Comparison of ENCODE assay signal across 10 cellular contexts in the genomic region with DNA sequence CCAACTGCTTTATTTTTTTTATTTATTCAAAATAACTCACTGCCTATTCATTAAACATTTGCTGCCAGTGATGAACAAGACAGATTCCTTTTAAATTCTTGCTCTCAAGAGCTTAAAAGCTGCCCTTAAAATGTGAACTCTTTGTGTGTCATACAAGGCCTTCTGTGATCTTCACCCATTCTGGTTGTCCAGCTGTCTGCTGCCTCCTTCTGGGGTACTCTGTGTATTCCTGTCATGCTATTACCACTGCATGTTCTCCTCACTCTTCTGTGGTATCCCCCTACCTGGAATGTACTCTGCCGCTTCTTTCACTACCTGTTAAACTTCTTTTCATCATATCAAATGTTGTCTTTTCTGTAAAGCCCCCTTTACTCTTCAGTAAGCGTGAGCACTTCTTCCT.
DNase-seq lines count a peak whose midpoint lies in the region; FAIRE-seq and TF ChIP-seq lines count a peak whose summit lies in the region.
"Had no signal": no experiment of that assay in that cellular context is flagged by ENCODE, and none has a peak within 500 bp of the region (broad histone marks: within the 10 kb centered on the region; RNA-seq: fewer than 3 reads in every experiment).

No MANE protein-coding gene starts in this region.

- H3K4me3 Mint-ChIP-seq in HFFc6 = no peak overlapping the region
- no peak overlapping the region for H3K4me3 Mint-ChIP-seq in chondrocyte (ENCODE audit: unreplicated experiment)
- H3K4me3 Mint-ChIP-seq in endothelial cell (ENCODE audit: unreplicated experiment) = no peak overlapping the region

- POLR2A ChIA-PET in BJ (lab: Charles Lee) = interaction anchor here (0.7 kb wide), 1 partner anchor 141 kb away, joined by 3 read pairs; no protein-coding TSS in a partner anchor
- POLR2A ChIA-PET in RWPE1 (lab: Yijun Ruan, JAX; ENCODE audit: low non-redundant PET) = no interaction called here

- TF ChIP-seq CTCF in BJ (IDR thresholded peaks at IDR 0.05; ENCODE audit: insufficient read depth, low read depth, low read length) (peak; percentile 39; the same call in 1 of the 2 replicates), HFFc6 (IDR thresholded peaks at IDR 0.05) (peak; percentile 68), chondrocyte (IDR thresholded peaks at IDR 0.05) (peak; percentile 66), endothelial cell (IDR thresholded peaks at IDR 0.05; ENCODE audit: unreplicated experiment) (no peak), RWPE1 (conservative IDR thresholded peaks at IDR 0.05; ENCODE audit: low read depth) (no peak)

- H3K4me3 ChIP-seq in BJ (ENCODE audit: low read depth, low read length) = no peak overlapping the region
- H3K4me3 ChIP-seq: Peyer's patch had no signal

- H3K27me3 Mint-ChIP-seq in HFFc6 (ENCODE audit: insufficient read depth) = peaks cover 1% of the 10 kb centered on the region; the same call in 1 of the 2 replicates
- H3K27me3 Mint-ChIP-seq in chondrocyte (ENCODE audit: low read depth) = no peaks in the 10 kb centered on the region
- H3K27me3 Mint-ChIP-seq in endothelial cell (ENCODE audit: unreplicated experiment) = no peaks in the 10 kb centered on the region

- H3K27me3 ChIP-seq in BJ (ENCODE audit: control insufficient read depth, insufficient read depth, low read length) = no peaks in the 10 kb centered on the region
- H3K27me3 ChIP-seq: Peyer's patch had no signal

- H3K27ac Mint-ChIP-seq in HFFc6 (no peak overlapping the region), chondrocyte (ENCODE audit: unreplicated experiment) (no peak overlapping the region), endothelial cell (ENCODE audit: unreplicated experiment) (no peak overlapping the region)

- H3K27ac ChIP-seq in RWPE1 = no peak overlapping the region

- H3K9me3 Mint-ChIP-seq in HFFc6 (no peaks in the 10 kb centered on the region), chondrocyte (ENCODE audit: low read depth) (no peaks in the 10 kb centered on the region), endothelial cell (ENCODE audit: unreplicated experiment) (no peaks in the 10 kb centered on the region)

- H3K36me3 Mint-ChIP-seq in HFFc6 (ENCODE audit: low read depth) = peaks cover 8% of the 10 kb centered on the region; the same call in 1 of the 2 replicates
- peaks cover 1% of the 10 kb centered on the region for H3K36me3 Mint-ChIP-seq in chondrocyte (ENCODE audit: low read depth)
- no peaks in the 10 kb centered on the region for H3K36me3 Mint-ChIP-seq in endothelial cell (ENCODE audit: low read depth, unreplicated experiment)

- no peak for FAIRE-seq in HTR-8/SVneo (lab: Jason Lieb, UNC)

- DNase-seq in BJ (ENCODE audit: low read depth) (no peak), HFFc6 (peak; percentile 70), chondrocyte (ENCODE audit: low spot score) (no peak), medulla oblongata (ENCODE audit: extremely low spot score) (peak; percentile 49), HTR-8/SVneo (ENCODE audit: insufficient read length, low spot score) (no peak), endothelial cell (ENCODE audit: low spot score) (no peak), RWPE1 (ENCODE audit: low spot score) (no peak), HuH-7.5 (ENCODE audit: low spot score) (no peak)
- DNase-seq: effector CD8-positive, alpha-beta T cell; Peyer's patch had no signal

- 0 out of 2 replicates have a peak, but pooled peaks cover 1% of the 10 kb centered on the region for H3K36me3 ChIP-seq in BJ (ENCODE audit: control insufficient read depth, insufficient read depth, low read length)

- CTCF ChIA-PET in BJ (lab: Yijun Ruan, JAX) (interaction anchor here (0.6 to 1.7 kb wide), 6 partner anchors 12 to 165 kb away, joined by 3 to 5 read pairs (median 4); a partner anchor contains a TSS), RWPE1 (lab: Yijun Ruan, JAX) (no interaction called here)

- peaks cover 19% of the 10 kb centered on the region for H3K4me1 Mint-ChIP-seq in HFFc6 (ENCODE audit: low read depth)
- H3K4me1 Mint-ChIP-seq in chondrocyte (ENCODE audit: low read depth) = peaks cover 6% of the 10 kb centered on the region
- no peaks in the 10 kb centered on the region for H3K4me1 Mint-ChIP-seq in endothelial cell (ENCODE audit: unreplicated experiment)

Comparison
In these comparisons a context has a peak if more than half of its experiments do, and no peak if none do; other contexts are left out.
1. DNase-seq: peak in HFFc6 (single experiment) and medulla oblongata (single experiment); none in BJ (single experiment), chondrocyte (single experiment), HTR-8/SVneo (single experiment), endothelial cell (single experiment), RWPE1 (single experiment) and HuH-7.5 (single experiment).
2. CTCF ChIP-seq: peak in BJ (single experiment), HFFc6 (single experiment) and chondrocyte (single experiment); none in endothelial cell (single experiment) and RWPE1 (single experiment).